Comparison of ENCODE assay signal across 1 cellular context in genomic region chr2:147646999-147647588, GRCh38.
A peak's percentile ranks its signal among the peaks of the same experiment; 100 is the strongest.
TF ChIP-seq lines count a peak whose summit lies in the region.

No MANE protein-coding gene starts in this region.

TF ChIP-seq in H1, 55 proteins besides CTCF, POLR2A, EP300 and RAD21:
- TF ChIP-seq CHD1 (IDR thresholded peaks at IDR 0.05; ENCODE audit: low read depth, low read length) (no peak), YY1 (IDR thresholded peaks at IDR 0.05; ENCODE audit: low read depth, low read length) (0 out of 2 replicates have a peak, but pooled peaks have one; percentile 14), CHD2 (IDR thresholded peaks at IDR 0.05; ENCODE audit: low read length) (no peak), SIX5 (IDR thresholded peaks at IDR 0.05; ENCODE audit: low read depth, low read length) (no peak), CHD7 (IDR thresholded peaks at IDR 0.05; ENCODE audit: insufficient replicate concordance, low read length) (peak; percentile 37), POU5F1 (IDR thresholded peaks at IDR 0.05; ENCODE audit: low read depth, low read length) (no peak), MAX (IDR thresholded peaks at IDR 0.05) (no peak)
